ENCODE assay signal across 8 cellular contexts in the genomic region with DNA sequence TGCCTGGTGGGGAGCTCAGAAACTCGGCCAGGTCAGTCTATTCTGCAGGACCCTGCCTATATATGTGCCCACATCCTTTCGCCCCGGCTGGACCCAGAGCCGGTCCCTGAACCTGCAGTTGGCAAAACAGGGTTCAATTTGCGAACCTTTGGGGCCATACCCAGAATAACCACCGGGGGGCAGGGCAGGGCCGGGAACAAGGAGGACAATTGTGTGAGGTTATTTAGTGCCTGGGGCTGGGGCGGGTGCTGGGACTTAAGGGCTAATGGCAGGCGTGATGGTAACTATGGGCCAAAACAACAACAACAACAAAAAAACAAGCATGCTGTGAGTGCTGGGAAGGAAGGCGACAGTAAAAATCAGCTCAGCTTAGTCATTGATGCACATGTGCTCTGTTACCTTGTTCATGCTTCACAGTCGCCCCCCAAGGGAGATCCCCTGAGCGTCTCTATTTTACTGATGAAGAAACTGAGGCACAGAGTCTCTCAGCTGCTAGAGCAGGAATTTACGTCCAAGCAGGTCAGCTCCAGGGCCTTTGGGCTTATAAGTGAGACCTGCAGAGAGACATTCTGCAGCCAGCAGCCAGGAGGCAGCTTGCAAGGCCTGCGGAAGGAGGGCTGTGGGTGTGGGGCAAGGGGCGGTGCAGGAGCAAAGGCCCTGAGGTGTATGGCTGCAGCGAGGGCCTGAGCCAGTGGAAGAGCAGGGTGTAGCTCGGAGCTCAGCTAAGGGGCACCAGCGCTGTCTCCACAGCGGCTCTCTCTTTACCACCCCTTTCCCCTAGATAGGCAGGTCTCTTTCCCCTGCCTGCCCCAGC.
DNase-seq lines count a peak whose midpoint lies in the region; ATAC-seq and TF ChIP-seq lines count a peak whose summit lies in the region.

No MANE protein-coding gene starts in this region.

- H3K27ac Mint-ChIP-seq in CD14-positive monocyte (peak overlapping the region in 1 of 7 donors; percentile 59), GM23338 (no peak overlapping the region)

- H3K36me3 Mint-ChIP-seq in CD14-positive monocyte (peaks cover 13 to 16% of the 10 kb centered on the region in 2 donors), GM23338 (ENCODE audit: low read depth) (peaks cover 2% of the 10 kb centered on the region; the same call in 2 of the 3 replicates)

- no peaks in the 10 kb centered on the region for H3K4me1 ChIP-seq in GM23338 (ENCODE audit: insufficient read depth)

- no peaks in the 10 kb centered on the region for H3F3A ChIP-seq in GM23338 (replicated peaks; ENCODE audit: low read depth)

- no peaks in the 10 kb centered on the region for H3K79me2 ChIP-seq in GM23338 (replicated peaks; ENCODE audit: insufficient read depth)

- intact Hi-C loops in CD14-positive monocyte (cut with micrococcal nuclease): loop anchor here (1.0 to 2.0 kb wide), 2 partner anchors 280 to 281 kb away; no protein-coding TSS in a partner anchor

- peaks cover 5 to 8% (median 5%) of the 10 kb centered on the region in 3 donors for H3K27me3 Mint-ChIP-seq in CD14-positive monocyte (ENCODE audit: low read depth in 3 of 3)
- peaks cover 4% of the 10 kb centered on the region for H3K27me3 Mint-ChIP-seq in GM23338 (ENCODE audit: insufficient read depth, low read depth, poor library complexity)

- ATAC-seq in GM23338 (peak; percentile 78), GM21723 (IDR thresholded peaks at IDR 0.05; ENCODE audit: unreplicated experiment) (no peak)
- peak; percentile 61 for ATAC-seq in stimulated activated naive CD8-positive, alpha-beta T cell treated with anti-CD3 and anti-CD28 coated beads, Interleukin-15, Interleukin-2, amounts not matched to agents 100 U/mL and 50 U/mL, for 24 hours

- H3K4me3 Mint-ChIP-seq in CD14-positive monocyte: no peak overlapping the region
- H3K4me3 Mint-ChIP-seq in GM23338: no peak overlapping the region

- H3K4me1 Mint-ChIP-seq in CD14-positive monocyte (peaks cover 5% of the 10 kb centered on the region), GM23338 (peaks cover 3% of the 10 kb centered on the region)

- H3K36me3 ChIP-seq in GM23338 (ENCODE audit: insufficient read depth): no peaks in the 10 kb centered on the region

- no peaks in the 10 kb centered on the region for H4K20me1 ChIP-seq in GM23338 (replicated peaks; ENCODE audit: insufficient read depth)

- H3K27ac ChIP-seq in GM23338 (ENCODE audit: low read depth): no peak overlapping the region

- DNase-seq in CD14-positive monocyte (ENCODE audit: low spot score) (peak; percentile 49), GM23338 (ENCODE audit: low spot score) (peak; percentile 92), NCI-H510A treated with DMSO at 0.1 percent for 48 hours (lab: John Stamatoyannopoulos, UW) (peak; percentile 71), epithelial cell of proximal tubule (ENCODE audit: low read depth) (no peak), myocyte (ENCODE audit: low read depth) (peak; percentile 60)
- peak; percentile 13 to 23 for DNase-seq in activated CD8-positive, alpha-beta memory T cell treated with anti-CD3 and anti-CD28 coated beads for 4 hours (ENCODE audit: low read depth in 2 of 2)
- DNase-seq in stimulated activated naive CD8-positive, alpha-beta T cell treated with anti-CD3 and anti-CD28 coated beads, Interleukin-15, Interleukin-2, amounts not matched to agents 100 U/mL and 50 U/mL, for 24 hours: peak; percentile 78

- H3K9me2 ChIP-seq in GM23338 (ENCODE audit: insufficient read depth): no peaks in the 10 kb centered on the region

- no peak overlapping the region for H3K4me2 ChIP-seq in GM23338

- peaks cover 0 to 7% (median 0%) of the 10 kb centered on the region in 7 donors for H3K9me3 Mint-ChIP-seq in CD14-positive monocyte
- peaks cover 5% of the 10 kb centered on the region; the same call in 2 of the 3 replicates for H3K9me3 Mint-ChIP-seq in GM23338

- no peak overlapping the region for H3K4me3 ChIP-seq in GM23338
- no peak overlapping the region for H3K4me3 ChIP-seq in epithelial cell of proximal tubule (ENCODE audit: low read depth, low read length)

- H2AFZ ChIP-seq in GM23338: no peak overlapping the region

- no peaks in the 10 kb centered on the region for H3K27me3 ChIP-seq in GM23338 (ENCODE audit: insufficient read depth)

- TF ChIP-seq CTCF in CD14-positive monocyte (IDR thresholded peaks at IDR 0.05): peak; percentile 75
- peak; percentile 84 to 89 for TF ChIP-seq CTCF in GM23338 (conservative IDR thresholded peaks at IDR 0.05; ENCODE audit: low read depth in 2 of 2)
- peak; percentile 82 for TF ChIP-seq CTCF in epithelial cell of proximal tubule (conservative IDR thresholded peaks at IDR 0.05; ENCODE audit: low read depth, low read length)

TF ChIP-seq in GM23338, 12 proteins besides CTCF, POLR2A, EP300 and RAD21:
- TF ChIP-seq CREB1 (CRISPR knock-in tag; IDR thresholded peaks at IDR 0.05; ENCODE audit: low read depth) (no peak), ZNF114 (CRISPR knock-in tag; IDR thresholded peaks at IDR 0.05) (no peak), ZNF331 (CRISPR knock-in tag; IDR thresholded peaks at IDR 0.05; ENCODE audit: low read depth) (no peak), EZH2 (IDR thresholded peaks at IDR 0.05; ENCODE audit: low read depth, unreplicated experiment) (no peak), STAT1 (IDR thresholded peaks at IDR 0.05; ENCODE audit: unreplicated experiment) (no peak), EZH2phosphoT487 (IDR thresholded peaks at IDR 0.05; ENCODE audit: unreplicated experiment) (no peak), NANOG (IDR thresholded peaks at IDR 0.05; ENCODE audit: borderline replicate concordance) (no peak)
- TF ChIP-seq, protein P1, sequence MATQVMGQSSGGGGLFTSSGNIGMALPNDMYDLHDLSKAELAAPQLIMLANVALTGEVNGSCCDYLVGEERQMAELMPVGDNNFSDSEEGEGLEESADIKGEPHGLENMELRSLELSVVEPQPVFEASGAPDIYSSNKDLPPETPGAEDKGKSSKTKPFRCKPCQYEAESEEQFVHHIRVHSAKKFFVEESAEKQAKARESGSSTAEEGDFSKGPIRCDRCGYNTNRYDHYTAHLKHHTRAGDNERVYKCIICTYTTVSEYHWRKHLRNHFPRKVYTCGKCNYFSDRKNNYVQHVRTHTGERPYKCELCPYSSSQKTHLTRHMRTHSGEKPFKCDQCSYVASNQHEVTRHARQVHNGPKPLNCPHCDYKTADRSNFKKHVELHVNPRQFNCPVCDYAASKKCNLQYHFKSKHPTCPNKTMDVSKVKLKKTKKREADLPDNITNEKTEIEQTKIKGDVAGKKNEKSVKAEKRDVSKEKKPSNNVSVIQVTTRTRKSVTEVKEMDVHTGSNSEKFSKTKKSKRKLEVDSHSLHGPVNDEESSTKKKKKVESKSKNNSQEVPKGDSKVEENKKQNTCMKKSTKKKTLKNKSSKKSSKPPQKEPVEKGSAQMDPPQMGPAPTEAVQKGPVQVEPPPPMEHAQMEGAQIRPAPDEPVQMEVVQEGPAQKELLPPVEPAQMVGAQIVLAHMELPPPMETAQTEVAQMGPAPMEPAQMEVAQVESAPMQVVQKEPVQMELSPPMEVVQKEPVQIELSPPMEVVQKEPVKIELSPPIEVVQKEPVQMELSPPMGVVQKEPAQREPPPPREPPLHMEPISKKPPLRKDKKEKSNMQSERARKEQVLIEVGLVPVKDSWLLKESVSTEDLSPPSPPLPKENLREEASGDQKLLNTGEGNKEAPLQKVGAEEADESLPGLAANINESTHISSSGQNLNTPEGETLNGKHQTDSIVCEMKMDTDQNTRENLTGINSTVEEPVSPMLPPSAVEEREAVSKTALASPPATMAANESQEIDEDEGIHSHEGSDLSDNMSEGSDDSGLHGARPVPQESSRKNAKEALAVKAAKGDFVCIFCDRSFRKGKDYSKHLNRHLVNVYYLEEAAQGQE (IDR thresholded peaks at IDR 0.05; ENCODE audit: unreplicated experiment): no peak
